Comparison of ENCODE assay signal across 8 cellular contexts in the genomic region with DNA sequence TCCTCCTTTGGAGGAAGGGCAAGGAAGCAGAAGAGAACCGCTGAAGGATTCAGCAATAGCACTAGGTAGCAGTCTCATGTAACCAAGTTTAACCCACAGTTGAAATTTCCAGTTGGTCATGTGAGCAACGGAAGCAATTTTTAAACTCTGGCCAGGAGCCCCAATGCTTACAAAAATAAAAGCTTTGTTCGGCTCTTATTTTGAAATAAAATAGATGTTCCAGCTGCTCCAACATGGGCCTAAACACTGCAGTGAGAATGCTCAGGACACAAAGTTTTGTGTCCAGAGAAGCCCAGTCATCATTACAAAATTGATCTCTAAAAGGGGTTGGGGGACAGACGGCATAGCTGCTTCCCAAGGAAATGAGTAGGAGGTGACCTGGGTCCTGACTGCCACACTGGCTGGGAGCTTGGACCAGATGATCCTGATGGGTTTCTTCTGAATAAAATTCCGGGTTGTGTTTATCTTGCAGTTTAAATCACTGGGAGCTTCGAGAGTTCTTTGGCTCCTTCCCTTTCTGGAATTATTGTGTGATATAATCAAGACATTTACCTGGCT. TPM values are rescaled to one million over a fixed set of nuclear protein-coding genes. Genes with fewer than 3 reads are reported as not detected.
DNase-seq lines count a peak whose midpoint lies in the region; ATAC-seq and TF ChIP-seq lines count a peak whose summit lies in the region.

No MANE protein-coding gene starts in this region.

- no peak for TF ChIP-seq CTCF in nephron progenitor cell (IDR thresholded peaks at IDR 0.05)
- no peak for TF ChIP-seq CTCF in glutamatergic neuron (IDR thresholded peaks at IDR 0.05; ENCODE audit: partially characterized antibody, unreplicated experiment)

- H3K27me3 ChIP-seq in duodenal mucosa (ENCODE audit: control insufficient read depth in 1 of 2, insufficient read depth in 2 of 2, low read length in 2 of 2): no peaks in the 10 kb centered on the region

- CTCF ChIA-PET in activated CD4-positive, alpha-beta T cell treated with anti-CD3 and anti-CD28 coated beads, Interleukin-2, amount 10 ng/mL, durations not matched to agents 7 days and 5 days (lab: Charles Lee): interaction anchor here (0.9 to 2.6 kb wide), 7 partner anchors 10 to 161 kb away, joined by 3 to 11 read pairs (median 8); a partner anchor contains a TSS

- no peaks in the 10 kb centered on the region for H3K36me3 ChIP-seq in duodenal mucosa (ENCODE audit: control insufficient read depth in 1 of 2, insufficient read depth in 2 of 2, low read length in 2 of 2)

- peak overlapping the region; percentile 96 for H3K27ac Mint-ChIP-seq in activated CD4-positive, alpha-beta T cell treated with anti-CD3 and anti-CD28 coated beads, Interleukin-2, amount 10 ng/mL, durations not matched to agents 7 days and 5 days
- H3K27ac Mint-ChIP-seq in nephron progenitor cell (peak overlapping the region; percentile 27), glutamatergic neuron (ENCODE audit: unreplicated experiment) (no peak overlapping the region)

- H3K4me3 ChIP-seq in duodenal mucosa (ENCODE audit: low read depth in 1 of 2, low read length in 2 of 2): peak overlapping the region; percentile 77 to 89

- H3K4me3 Mint-ChIP-seq in activated CD4-positive, alpha-beta T cell treated with anti-CD3 and anti-CD28 coated beads, Interleukin-2, amount 10 ng/mL, durations not matched to agents 7 days and 5 days: peak overlapping the region; percentile 86
- no peak overlapping the region for H3K4me3 Mint-ChIP-seq in nephron progenitor cell
- H3K4me3 Mint-ChIP-seq in glutamatergic neuron (ENCODE audit: unreplicated experiment): no peak overlapping the region

- DNase-seq in activated CD4-positive, alpha-beta T cell treated with anti-CD3 and anti-CD28 coated beads, Interleukin-2, amount 10 ng/mL, durations not matched to agents 7 days and 5 days: peak; percentile 44
- DNase-seq in activated CD4-positive, alpha-beta T cell treated with anti-CD3 and anti-CD28 coated beads, Interleukin-2, amount 50 U/mL, for 48 hours: no peak
- DNase-seq in NAMALWA (ENCODE audit: low spot score): peak; percentile 44
- no peak for DNase-seq in nephron progenitor cell
- no peak for DNase-seq in stimulated activated CD4-positive, alpha-beta T cell treated with anti-CD3 and anti-CD28 coated beads, Interleukin-4, amount 100 ng/mL, for 1 hour
- no peak for DNase-seq in glutamatergic neuron

- no peaks in the 10 kb centered on the region for H3K9me3 ChIP-seq in duodenal mucosa (ENCODE audit: control insufficient read depth in 1 of 2, low read length in 2 of 2)

- H3K9ac ChIP-seq in duodenal mucosa (ENCODE audit: low read depth in 1 of 2, low read length in 2 of 2): peak overlapping the region; percentile 83 to 93

- H3K27ac ChIP-seq in duodenal mucosa (ENCODE audit: low read depth, low read length): peak overlapping the region; percentile 89

- peaks cover 8 to 26% of the 10 kb centered on the region in 2 donors for H3K4me1 ChIP-seq in duodenal mucosa (ENCODE audit: control insufficient read depth in 1 of 2, insufficient read depth in 2 of 2, low read length in 2 of 2)

- peaks cover 54% of the 10 kb centered on the region for H3K4me1 Mint-ChIP-seq in activated CD4-positive, alpha-beta T cell treated with anti-CD3 and anti-CD28 coated beads, Interleukin-2, amount 10 ng/mL, durations not matched to agents 7 days and 5 days
- H3K4me1 Mint-ChIP-seq in nephron progenitor cell (peaks cover 32% of the 10 kb centered on the region), glutamatergic neuron (ENCODE audit: low read depth, unreplicated experiment) (no peaks in the 10 kb centered on the region)

- ATAC-seq in HG03571 (IDR thresholded peaks at IDR 0.05; ENCODE audit: unreplicated experiment): no peak

- no peaks in the 10 kb centered on the region for H3K27me3 Mint-ChIP-seq in activated CD4-positive, alpha-beta T cell treated with anti-CD3 and anti-CD28 coated beads, Interleukin-2, amount 10 ng/mL, durations not matched to agents 7 days and 5 days
- no peaks in the 10 kb centered on the region for H3K27me3 Mint-ChIP-seq in nephron progenitor cell (ENCODE audit: low read depth, poor library complexity)
- H3K27me3 Mint-ChIP-seq in glutamatergic neuron (ENCODE audit: unreplicated experiment): no peaks in the 10 kb centered on the region

- POLR2A ChIA-PET in activated CD4-positive, alpha-beta T cell treated with anti-CD3 and anti-CD28 coated beads, Interleukin-2, amount 10 ng/mL, durations not matched to agents 7 days and 5 days (lab: Charles Lee): interaction anchor here (0.7 to 1.4 kb wide), 3 partner anchors 22 to 487 kb away, joined by 3 to 6 read pairs (median 4); no protein-coding TSS in a partner anchor

- H3K36me3 Mint-ChIP-seq in activated CD4-positive, alpha-beta T cell treated with anti-CD3 and anti-CD28 coated beads, Interleukin-2, amount 10 ng/mL, durations not matched to agents 7 days and 5 days (ENCODE audit: low read depth): peaks cover 42% of the 10 kb centered on the region
- H3K36me3 Mint-ChIP-seq in nephron progenitor cell (ENCODE audit: low read depth) (peaks cover 5% of the 10 kb centered on the region), glutamatergic neuron (ENCODE audit: unreplicated experiment) (no peaks in the 10 kb centered on the region)

- H3K9me3 Mint-ChIP-seq in activated CD4-positive, alpha-beta T cell treated with anti-CD3 and anti-CD28 coated beads, Interleukin-2, amount 10 ng/mL, durations not matched to agents 7 days and 5 days: no peaks in the 10 kb centered on the region
- H3K9me3 Mint-ChIP-seq in nephron progenitor cell (no peaks in the 10 kb centered on the region), glutamatergic neuron (ENCODE audit: unreplicated experiment) (no peaks in the 10 kb centered on the region)

RNA-seq across cellular contexts. Expression of a gene that starts 0.5 kb away (rescaled TPM):
- 10 to 100 TPM; 25.3 to 27.7 TPM for total RNA-seq in activated CD4-positive, alpha-beta T cell treated with anti-CD3 and anti-CD28 coated beads, Interleukin-2, amount 10 ng/mL, durations not matched to agents 7 days and 5 days
- total RNA-seq in glutamatergic neuron (ENCODE audit: unreplicated experiment): not detected

RNA-seq across cellular contexts. Expression of a gene that starts 23.1 kb away (rescaled TPM):
- 10 to 100 TPM; 34.4 to 39.7 TPM for total RNA-seq in activated CD4-positive, alpha-beta T cell treated with anti-CD3 and anti-CD28 coated beads, Interleukin-2, amount 10 ng/mL, durations not matched to agents 7 days and 5 days
- total RNA-seq in glutamatergic neuron (ENCODE audit: unreplicated experiment): 33.3 TPM

Comparison
In these comparisons a context has a peak if more than half of its experiments do, and no peak if none do; other contexts are left out.
1. DNase-seq: peak in activated CD4-positive, alpha-beta T cell treated with anti-CD3 and anti-CD28 coated beads, Interleukin-2, amount 10 ng/mL, durations not matched to agents 7 days and 5 days (single experiment) and NAMALWA (single experiment); none in activated CD4-positive, alpha-beta T cell treated with anti-CD3 and anti-CD28 coated beads, Interleukin-2, amount 50 U/mL, for 48 hours (0 of 2), nephron progenitor cell (single experiment), stimulated activated CD4-positive, alpha-beta T cell treated with anti-CD3 and anti-CD28 coated beads, Interleukin-4, amount 100 ng/mL, for 1 hour (single experiment) and glutamatergic neuron (single experiment).
2. RNA of a gene that starts 0.5 kb away (total RNA-seq): 25.3 to 27.7 TPM in activated CD4-positive, alpha-beta T cell treated with anti-CD3 and anti-CD28 coated beads, Interleukin-2, amount 10 ng/mL, durations not matched to agents 7 days and 5 days; not detected in glutamatergic neuron (single experiment); every median in the first group is over 10 times any median in the second.